In genomic region chr7:31939076-31939475, GRCh38 we compare ENCODE assay signal across 17 cellular contexts.
"Had no signal": no experiment of that assay in that cellular context is flagged by ENCODE, and none has a peak within 500 bp of the region (broad histone marks: within the 10 kb centered on the region; RNA-seq: fewer than 3 reads in every experiment).

No MANE protein-coding gene starts in this region.

- FAIRE-seq: TTC549 had no signal

- H3K36me3 ChIP-seq: adrenal gland, thyroid gland, uterus had no signal

- H3K4me3 ChIP-seq: adrenal gland, thyroid gland, uterus had no signal

- H3K4me1 ChIP-seq: adrenal gland, thyroid gland, uterus had no signal

- ATAC-seq: activated naive CD4-positive, alpha-beta T cell treated with anti-CD3 and anti-CD28 coated beads, Interleukin-2, amount 50 U/mL, for 72 hours; left lobe of liver had no signal

- DNase-seq: activated B cell treated with CpG ODN at 0.5 μM for 24 hours; activated CD4-positive, alpha-beta memory T cell treated with anti-CD3 and anti-CD28 coated beads for 36 hours; activated CD4-positive, alpha-beta T cell treated with anti-CD3 and anti-CD28 coated beads for 4 hours; activated gamma-delta T cell treated with Interleukin-2 at 50 U/mL for 16 hours; activated T-cell treated with anti-CD3 and anti-CD28 coated beads for 4 hours; adrenal gland; effector memory CD4-positive, alpha-beta T cell; glutamatergic neuron; hippocampal formation; islet precursor cell; stimulated activated CD4-positive, alpha-beta T cell treated with anti-CD3 and anti-CD28 coated beads, Interleukin-2, amount 100 ng/mL, for 24 hours; stimulated activated naive CD4-positive, alpha-beta T cell treated with Interleukin-2 at 50 U/mL for 16 hours; thyroid gland; uterus had no signal

- H3K27me3 ChIP-seq: adrenal gland, thyroid gland, uterus had no signal

- H3K9me3 ChIP-seq: adrenal gland, thyroid gland, uterus had no signal

- H3K27ac ChIP-seq: adrenal gland, thyroid gland, uterus had no signal
